Comparison of ENCODE assay signal across 33 cellular contexts in genomic region chr3:183572935-183573334, GRCh38. TPM values are rescaled to one million over a fixed set of nuclear protein-coding genes. Genes with fewer than 3 reads are reported as not detected.
DNase-seq lines count a peak whose midpoint lies in the region; ATAC-seq, FAIRE-seq and TF ChIP-seq lines count a peak whose summit lies in the region.
"Had no signal": no experiment of that assay in that cellular context is flagged by ENCODE, and none has a peak within 500 bp of the region (broad histone marks: within the 10 kb centered on the region; RNA-seq: fewer than 3 reads in every experiment).

No MANE protein-coding gene starts in this region.

- H3K27me3 ChIP-seq in left ventricle myocardium inferior (ENCODE audit: low read depth) = no peaks in the 10 kb centered on the region
- H3K27me3 ChIP-seq: adrenal gland, suprapubic skin, upper lobe of left lung had no signal

- no peak overlapping the region for H3K4me3 ChIP-seq in left ventricle myocardium inferior
- H3K4me3 ChIP-seq: adrenal gland, GM23248, suprapubic skin, upper lobe of left lung had no signal

- H3K27ac Mint-ChIP-seq in stimulated activated naive B cell treated with anti-CD40 and anti-IgM and Interleukin-4, amounts not matched to agents 10 μg/mL and 1 μg/mL and 100 μg/mL, for 72 hours = no peak overlapping the region
- H3K27ac Mint-ChIP-seq in activated T-helper 17 cell treated with anti-CD3 and anti-CD28 coated beads, Interleukin-2, amount 50 U/mL, for 72 hours = no peak overlapping the region
- H3K27ac Mint-ChIP-seq: activated CD8-positive, alpha-beta T cell treated with anti-CD3 and anti-CD28 coated beads for 36 hours; activated naive CD4-positive, alpha-beta T cell treated with anti-CD3 and anti-CD28 coated beads, Interleukin-2, amount 10 ng/mL, durations not matched to agents 7 days and 5 days; CD8-positive, alpha-beta memory T cell; dendritic cell treated with granulocyte-macrophage colony-stimulating factor and Interleukin-4, amounts not matched to agents 40 ng/mL and 50 ng/mL, for 4 days had no signal

- ATAC-seq in HG02759 (IDR thresholded peaks at IDR 0.05; ENCODE audit: unreplicated experiment) = peak; percentile 65
- ATAC-seq in HG03457 (IDR thresholded peaks at IDR 0.05; ENCODE audit: unreplicated experiment) = peak; percentile 78
- peak; percentile 41 to 45 for ATAC-seq in stimulated activated naive B cell treated with anti-CD40 and anti-IgM and Interleukin-4, amounts not matched to agents 10 μg/mL and 1 μg/mL and 100 μg/mL, for 72 hours (replicated peaks)
- no peak for ATAC-seq in activated T-helper 17 cell treated with anti-CD3 and anti-CD28 coated beads, Interleukin-2, amount 50 U/mL, for 72 hours (replicated peaks)
- ATAC-seq: activated CD8-positive, alpha-beta T cell treated with anti-CD3 and anti-CD28 coated beads for 36 hours; HepG2 had no signal

- no peaks in the 10 kb centered on the region for H3K9me3 ChIP-seq in left ventricle myocardium inferior (replicated peaks)
- H3K9me3 ChIP-seq: adrenal gland, suprapubic skin, upper lobe of left lung had no signal

- H3K36me3 ChIP-seq in left ventricle myocardium inferior = no peaks in the 10 kb centered on the region
- H3K36me3 ChIP-seq: adrenal gland, suprapubic skin, upper lobe of left lung had no signal

- no peak overlapping the region for H3K4me3 Mint-ChIP-seq in stimulated activated naive B cell treated with anti-CD40 and anti-IgM and Interleukin-4, amounts not matched to agents 10 μg/mL and 1 μg/mL and 100 μg/mL, for 72 hours
- H3K4me3 Mint-ChIP-seq in activated T-helper 17 cell treated with anti-CD3 and anti-CD28 coated beads, Interleukin-2, amount 50 U/mL, for 72 hours = no peak overlapping the region
- H3K4me3 Mint-ChIP-seq: activated CD8-positive, alpha-beta T cell treated with anti-CD3 and anti-CD28 coated beads for 36 hours; activated naive CD4-positive, alpha-beta T cell treated with anti-CD3 and anti-CD28 coated beads, Interleukin-2, amount 10 ng/mL, durations not matched to agents 7 days and 5 days; CD8-positive, alpha-beta memory T cell; central memory CD8-positive, alpha-beta T cell; dendritic cell treated with granulocyte-macrophage colony-stimulating factor and Interleukin-4, amounts not matched to agents 40 ng/mL and 50 ng/mL, for 4 days had no signal

- no peak for TF ChIP-seq CTCF in left ventricle myocardium inferior (IDR thresholded peaks at IDR 0.05; ENCODE audit: borderline replicate concordance)

- peak; percentile 55 for FAIRE-seq in GM19239 (lab: Jason Lieb, UNC)
- FAIRE-seq: HepG2, islet of Langerhans, RCC 7860 had no signal

- intact Hi-C loops in left ventricle myocardium inferior (cut with micrococcal nuclease) = no loop called here

- H3K4me1 ChIP-seq in left ventricle myocardium inferior = peaks cover 6% of the 10 kb centered on the region
- H3K4me1 ChIP-seq: parathyroid adenoma, suprapubic skin had no signal

- no peak overlapping the region for H3K27ac ChIP-seq in left ventricle myocardium inferior (replicated peaks)
- H3K27ac ChIP-seq: adrenal gland, GM23248, parathyroid adenoma, suprapubic skin, upper lobe of left lung had no signal

- H3K4me1 Mint-ChIP-seq in stimulated activated naive B cell treated with anti-CD40 and anti-IgM and Interleukin-4, amounts not matched to agents 10 μg/mL and 1 μg/mL and 100 μg/mL, for 72 hours = peaks cover 11 to 18% of the 10 kb centered on the region in 2 donors
- peaks cover 3% of the 10 kb centered on the region for H3K4me1 Mint-ChIP-seq in activated T-helper 17 cell treated with anti-CD3 and anti-CD28 coated beads, Interleukin-2, amount 50 U/mL, for 72 hours

- no peaks in the 10 kb centered on the region for H3K36me3 Mint-ChIP-seq in stimulated activated naive B cell treated with anti-CD40 and anti-IgM and Interleukin-4, amounts not matched to agents 10 μg/mL and 1 μg/mL and 100 μg/mL, for 72 hours
- no peaks in the 10 kb centered on the region for H3K36me3 Mint-ChIP-seq in activated T-helper 17 cell treated with anti-CD3 and anti-CD28 coated beads, Interleukin-2, amount 50 U/mL, for 72 hours (ENCODE audit: low read depth)
- H3K36me3 Mint-ChIP-seq: activated naive CD4-positive, alpha-beta T cell treated with anti-CD3 and anti-CD28 coated beads, Interleukin-2, amount 10 ng/mL, durations not matched to agents 7 days and 5 days; CD8-positive, alpha-beta memory T cell had no signal

- no peak for DNase-seq in GM19239 (ENCODE audit: insufficient read length, low spot score)
- no peak for DNase-seq in stimulated activated naive B cell treated with anti-CD40 and anti-IgM and Interleukin-4, amounts not matched to agents 10 μg/mL and 1 μg/mL and 100 μg/mL, for 72 hours
- DNase-seq in left ventricle myocardium inferior = no peak
- no peak for DNase-seq in NCI-H187 treated with DMSO at 0.1 percent for 48 hours (lab: John Stamatoyannopoulos, UW)
- DNase-seq: activated CD4-positive, alpha-beta T cell treated with anti-CD3 and anti-CD28 coated beads for 1 hour; activated CD8-positive, alpha-beta memory T cell treated with anti-CD3 and anti-CD28 coated beads, Interleukin-2, amount 50 U/mL, for 48 hours; activated CD8-positive, alpha-beta T cell treated with anti-CD3 and anti-CD28 coated beads for 36 hours; activated naive CD4-positive, alpha-beta T cell treated with anti-CD3 and anti-CD28 coated beads, Interleukin-2, amount 10 ng/mL, durations not matched to agents 7 days and 5 days; adrenal gland; CD8-positive, alpha-beta memory T cell; DMS53; erythroblast; GM23248; NCI-H1417; NCI-H2029 treated with DMSO at 0.1 percent for 48 hours; NCI-H226; NCI-H526 treated with DMSO at 0.1 percent for 48 hours; retina; SIG-M5; stimulated activated naive CD4-positive, alpha-beta T cell treated with Interleukin-2 at 50 U/mL for 16 hours; upper lobe of left lung had no signal

- peaks cover 12 to 15% of the 10 kb centered on the region in 2 donors for H3K27me3 Mint-ChIP-seq in stimulated activated naive B cell treated with anti-CD40 and anti-IgM and Interleukin-4, amounts not matched to agents 10 μg/mL and 1 μg/mL and 100 μg/mL, for 72 hours
- no peaks in the 10 kb centered on the region for H3K27me3 Mint-ChIP-seq in activated T-helper 17 cell treated with anti-CD3 and anti-CD28 coated beads, Interleukin-2, amount 50 U/mL, for 72 hours
- H3K27me3 Mint-ChIP-seq: activated CD8-positive, alpha-beta T cell treated with anti-CD3 and anti-CD28 coated beads for 36 hours had no signal

- no peaks in the 10 kb centered on the region for H3K9me3 Mint-ChIP-seq in stimulated activated naive B cell treated with anti-CD40 and anti-IgM and Interleukin-4, amounts not matched to agents 10 μg/mL and 1 μg/mL and 100 μg/mL, for 72 hours
- H3K9me3 Mint-ChIP-seq in activated T-helper 17 cell treated with anti-CD3 and anti-CD28 coated beads, Interleukin-2, amount 50 U/mL, for 72 hours = no peaks in the 10 kb centered on the region
- H3K9me3 Mint-ChIP-seq: activated CD8-positive, alpha-beta T cell treated with anti-CD3 and anti-CD28 coated beads for 36 hours; activated naive CD4-positive, alpha-beta T cell treated with anti-CD3 and anti-CD28 coated beads, Interleukin-2, amount 10 ng/mL, durations not matched to agents 7 days and 5 days; CD8-positive, alpha-beta memory T cell; central memory CD8-positive, alpha-beta T cell; dendritic cell treated with granulocyte-macrophage colony-stimulating factor and Interleukin-4, amounts not matched to agents 40 ng/mL and 50 ng/mL, for 4 days had no signal

RNA-seq across cellular contexts. Expression of gene KLHL6, which starts 17.4 kb away (rescaled TPM):
- 0.69 TPM for total RNA-seq in left ventricle myocardium inferior
- total RNA-seq in activated T-helper 17 cell treated with anti-CD3 and anti-CD28 coated beads, Interleukin-2, amount 50 U/mL, for 72 hours = 10 to 100 TPM; 33.5 to 39.7 TPM
- total RNA-seq: G401, GM23248, HepG2, myocyte had no signal

Comparison
In these comparisons a context has a peak if more than half of its experiments do, and no peak if none do; other contexts are left out.
1. RNA of gene KLHL6, which starts 17.4 kb away (total RNA-seq): 33.5 to 39.7 TPM in activated T-helper 17 cell treated with anti-CD3 and anti-CD28 coated beads, Interleukin-2, amount 50 U/mL, for 72 hours; 0.69 TPM in left ventricle myocardium inferior (single experiment); every median in the first group is over 10 times any median in the second.